29 cellular contexts compared by ENCODE assay signal in the genomic region with DNA sequence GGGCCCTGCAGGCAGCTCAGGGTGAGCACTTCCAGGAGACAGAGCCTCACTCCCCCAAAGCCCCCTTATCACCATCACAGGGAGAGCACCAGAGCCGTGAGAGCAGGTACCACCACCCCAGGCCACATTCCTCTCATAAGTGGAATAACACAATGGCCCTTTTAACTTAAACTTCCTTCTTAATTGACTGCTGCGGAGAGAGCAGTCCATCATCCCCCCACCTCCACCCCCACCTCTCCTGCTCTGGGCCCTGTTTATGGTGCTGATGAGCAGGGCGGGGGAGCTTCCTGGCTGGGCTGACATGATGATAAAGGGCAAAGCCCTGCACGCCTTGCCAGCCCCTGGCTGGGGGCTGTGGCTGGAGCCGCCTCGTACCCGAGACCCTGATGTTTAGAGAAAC.
"Had no signal": no experiment of that assay in that cellular context is flagged by ENCODE, and none has a peak within 500 bp of the region (broad histone marks: within the 10 kb centered on the region; RNA-seq: fewer than 3 reads in every experiment).

No MANE protein-coding gene starts in this region.

- H3K27me3 ChIP-seq: brain microvascular endothelial cell, hepatocyte, neural progenitor cell, sigmoid colon, testis, upper lobe of left lung had no signal

- DNase-seq: activated CD4-positive, alpha-beta T cell treated with anti-CD3 and anti-CD28 coated beads, Interleukin-2, amount 10 ng/mL, durations not matched to agents 7 days and 5 days; activated CD8-positive, alpha-beta memory T cell treated with anti-CD3 and anti-CD28 coated beads, Interleukin-2, amount 10 ng/mL, durations not matched to agents 7 days and 5 days; activated CD8-positive, alpha-beta T cell treated with anti-CD3 and anti-CD28 coated beads for 36 hours; activated gamma-delta T cell; activated naive CD4-positive, alpha-beta T cell treated with anti-CD3 and anti-CD28 coated beads, Interleukin-2, amount 50 U/mL, for 16 hours; activated T-cell treated with anti-CD3 and anti-CD28 coated beads for 4 hours; aorta; brain microvascular endothelial cell; effector memory CD4-positive, alpha-beta T cell; foreskin melanocyte; left cardiac atrium; naive B cell; retina; sigmoid colon; stimulated activated CD4-positive, alpha-beta T cell treated with anti-CD3 and anti-CD28 coated beads, Interleukin-15, amount 100 ng/mL, for 24 hours; testis had no signal

- H3K27ac ChIP-seq: brain microvascular endothelial cell, hepatocyte, neural progenitor cell, sigmoid colon, testis, upper lobe of left lung had no signal

- H3K4me3 ChIP-seq: hepatocyte, neural progenitor cell, sigmoid colon, smooth muscle cell, testis, upper lobe of left lung had no signal

- H3K27me3 Mint-ChIP-seq: activated CD8-positive, alpha-beta memory T cell treated with anti-CD3 and anti-CD28 coated beads, Interleukin-2, amount 10 ng/mL, durations not matched to agents 7 days and 5 days had no signal

- H3K36me3 ChIP-seq: brain microvascular endothelial cell, neural progenitor cell, sigmoid colon, upper lobe of left lung had no signal

- ATAC-seq: activated CD4-positive, CD25-positive, alpha-beta regulatory T cell treated with anti-CD3 and anti-CD28 coated beads, Interleukin-2, amount 50 U/mL, for 24 hours; activated CD8-positive, alpha-beta memory T cell treated with anti-CD3 and anti-CD28 coated beads, Interleukin-2, amount 10 ng/mL, durations not matched to agents 7 days and 5 days; activated CD8-positive, alpha-beta T cell treated with anti-CD3 and anti-CD28 coated beads for 36 hours; esophagus mucosa; left cardiac atrium; stimulated activated memory B cell treated with anti-CD40 and anti-IgM and Interleukin-4, amounts not matched to agents 10 μg/mL and 1 μg/mL and 100 μg/mL, for 72 hours had no signal

- H3K36me3 Mint-ChIP-seq: activated CD8-positive, alpha-beta memory T cell treated with anti-CD3 and anti-CD28 coated beads, Interleukin-2, amount 10 ng/mL, durations not matched to agents 7 days and 5 days; memory B cell; neural progenitor cell; stimulated activated memory B cell treated with anti-CD40 and anti-IgM and Interleukin-4, amounts not matched to agents 10 μg/mL and 1 μg/mL and 100 μg/mL, for 72 hours had no signal

- H3K9me3 ChIP-seq: sigmoid colon, testis, upper lobe of left lung had no signal

- H3K9me3 Mint-ChIP-seq: activated CD4-positive, alpha-beta T cell treated with anti-CD3 and anti-CD28 coated beads, Interleukin-2, amount 10 ng/mL, durations not matched to agents 7 days and 5 days; activated CD8-positive, alpha-beta T cell treated with anti-CD3 and anti-CD28 coated beads for 36 hours; central memory CD8-positive, alpha-beta T cell; memory B cell; naive B cell; stimulated activated memory B cell treated with anti-CD40 and anti-IgM and Interleukin-4, amounts not matched to agents 10 μg/mL and 1 μg/mL and 100 μg/mL, for 72 hours had no signal

- H3K4me1 Mint-ChIP-seq: activated CD4-positive, alpha-beta T cell treated with anti-CD3 and anti-CD28 coated beads, Interleukin-2, amount 10 ng/mL, durations not matched to agents 7 days and 5 days; activated CD8-positive, alpha-beta memory T cell treated with anti-CD3 and anti-CD28 coated beads, Interleukin-2, amount 10 ng/mL, durations not matched to agents 7 days and 5 days; central memory CD8-positive, alpha-beta T cell; memory B cell; naive B cell; stimulated activated memory B cell treated with anti-CD40 and anti-IgM and Interleukin-4, amounts not matched to agents 10 μg/mL and 1 μg/mL and 100 μg/mL, for 72 hours had no signal

- H3K27ac Mint-ChIP-seq: activated CD4-positive, alpha-beta T cell treated with anti-CD3 and anti-CD28 coated beads, Interleukin-2, amount 10 ng/mL, durations not matched to agents 7 days and 5 days; activated CD8-positive, alpha-beta memory T cell treated with anti-CD3 and anti-CD28 coated beads, Interleukin-2, amount 10 ng/mL, durations not matched to agents 7 days and 5 days; activated CD8-positive, alpha-beta T cell treated with anti-CD3 and anti-CD28 coated beads for 36 hours; memory B cell; naive B cell; progenitor cell of endocrine pancreas; stimulated activated memory B cell treated with anti-CD40 and anti-IgM and Interleukin-4, amounts not matched to agents 10 μg/mL and 1 μg/mL and 100 μg/mL, for 72 hours had no signal

- H3K4me3 Mint-ChIP-seq: activated CD4-positive, alpha-beta T cell treated with anti-CD3 and anti-CD28 coated beads, Interleukin-2, amount 10 ng/mL, durations not matched to agents 7 days and 5 days; activated CD8-positive, alpha-beta memory T cell treated with anti-CD3 and anti-CD28 coated beads, Interleukin-2, amount 10 ng/mL, durations not matched to agents 7 days and 5 days; activated CD8-positive, alpha-beta T cell treated with anti-CD3 and anti-CD28 coated beads for 36 hours; central memory CD8-positive, alpha-beta T cell; memory B cell; naive B cell; neural progenitor cell; stimulated activated memory B cell treated with anti-CD40 and anti-IgM and Interleukin-4, amounts not matched to agents 10 μg/mL and 1 μg/mL and 100 μg/mL, for 72 hours had no signal

- FAIRE-seq: colon, endothelial cell of umbilical vein, islet of Langerhans had no signal
